27 cellular contexts compared by ENCODE assay signal in the genomic region with DNA sequence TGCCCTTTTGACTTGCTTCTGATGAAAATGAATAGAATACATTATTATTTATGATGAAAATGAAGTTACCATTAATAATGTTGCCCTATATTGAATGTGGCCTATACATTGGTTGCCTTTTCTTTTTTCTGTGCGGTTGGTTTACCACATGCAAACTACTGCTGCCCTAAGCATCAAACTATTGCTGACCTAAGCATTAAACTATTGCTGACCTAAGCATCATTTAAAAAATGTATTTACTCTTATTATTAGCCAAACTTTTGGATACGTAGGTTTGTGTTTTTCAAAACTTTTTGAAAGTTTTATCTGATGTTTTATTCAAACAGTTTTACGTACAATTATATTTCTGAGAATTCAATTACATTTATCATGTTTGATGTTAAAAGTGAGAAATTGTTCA.
"Had no signal": no experiment of that assay in that cellular context is flagged by ENCODE, and none has a peak within 500 bp of the region (broad histone marks: within the 10 kb centered on the region; RNA-seq: fewer than 3 reads in every experiment).

No MANE protein-coding gene starts in this region.

- FAIRE-seq: islet of Langerhans had no signal

- H3K27me3 ChIP-seq: left lung, stomach, testis, thyroid gland, transverse colon, upper lobe of left lung, vagina had no signal

- H3K9ac ChIP-seq: parathyroid adenoma had no signal

- ATAC-seq: left colon; left lung; lower lobe of right lung; naive thymus-derived CD8-positive, alpha-beta T cell; psoas muscle; sciatic nerve; stimulated activated naive B cell treated with anti-CD40 and anti-IgM and Interleukin-4, amounts not matched to agents 10 μg/mL and 1 μg/mL and 100 μg/mL, for 72 hours; stimulated activated naive CD8-positive, alpha-beta T cell treated with anti-CD3 and anti-CD28 coated beads, Interleukin-15, Interleukin-2, amounts not matched to agents 100 U/mL and 50 U/mL, for 24 hours had no signal

- H3K27ac ChIP-seq: left lung, lower lobe of right lung, parathyroid adenoma, psoas muscle, skin epidermis, stomach, testis, thyroid gland, transverse colon, upper lobe of left lung, vagina had no signal

- H3K36me3 ChIP-seq: left lung, lower lobe of right lung, stomach, thyroid gland, transverse colon, upper lobe of left lung, vagina had no signal

- DNase-seq: hypothalamus; immature natural killer cell; kidney; left colon; left lung; lower lobe of right lung; mammary epithelial cell; mesenchymal stem cell; naive thymus-derived CD8-positive, alpha-beta T cell; nucleus accumbens; psoas muscle; stimulated activated CD4-positive, alpha-beta T cell treated with anti-CD3 and anti-CD28 coated beads, Interleukin-12 subunit alpha, Interleukin-12 subunit beta, amount 100 ng/mL, for 4 hours; stimulated activated CD4-positive, alpha-beta T cell treated with anti-CD3 and anti-CD28 coated beads, Interleukin-15, amount 100 ng/mL, for 24 hours; stimulated activated CD4-positive, alpha-beta T cell treated with anti-CD3 and anti-CD28 coated beads, Interleukin-2, amount 100 ng/mL, for 24 hours; stimulated activated CD4-positive, alpha-beta T cell treated with anti-CD3 and anti-CD28 coated beads, Interleukin-4, amount 100 ng/mL, for 1 hour; stimulated activated naive B cell treated with anti-CD40 and anti-IgM and Interleukin-4, amounts not matched to agents 10 μg/mL and 1 μg/mL and 100 μg/mL, for 72 hours; stimulated activated naive CD8-positive, alpha-beta T cell treated with anti-CD3 and anti-CD28 coated beads, Interleukin-15, Interleukin-2, amounts not matched to agents 100 U/mL and 50 U/mL, for 24 hours; stomach; testis; thyroid gland; transverse colon; upper lobe of left lung had no signal

- H3K4me1 ChIP-seq: left lung, lower lobe of right lung, parathyroid adenoma, psoas muscle, stomach, testis, thyroid gland, transverse colon, upper lobe of left lung, vagina had no signal

- H2AFZ ChIP-seq: parathyroid adenoma had no signal

- H3K4me3 ChIP-seq: left lung, lower lobe of right lung, psoas muscle, skin epidermis, stomach, testis, thyroid gland, transverse colon, upper lobe of left lung, vagina had no signal

- H3K9me3 ChIP-seq: lower lobe of right lung, psoas muscle, stomach, testis, thyroid gland, upper lobe of left lung, vagina had no signal

- H3K79me2 ChIP-seq: parathyroid adenoma had no signal
